In genomic region chr22:36405671-36406070, GRCh38 we compare ENCODE assay signal across 8 cellular contexts. TPM values are rescaled to one million over a fixed set of nuclear protein-coding genes. Genes with fewer than 3 reads are reported as not detected.
DNase-seq lines count a peak whose midpoint lies in the region; ATAC-seq and TF ChIP-seq lines count a peak whose summit lies in the region.

No MANE protein-coding gene starts in this region.

- no peaks in the 10 kb centered on the region for H3K9me3 Mint-ChIP-seq in CD4-positive, alpha-beta memory T cell
- H3K9me3 Mint-ChIP-seq in activated CD8-positive, alpha-beta T cell treated with anti-CD3 and anti-CD28 coated beads, Interleukin-2, amount 10 ng/mL, durations not matched to agents 7 days and 5 days (ENCODE audit: insufficient read depth): no peaks in the 10 kb centered on the region

- no peaks in the 10 kb centered on the region for H3K36me3 ChIP-seq in CD4-positive, alpha-beta memory T cell (ENCODE audit: insufficient read depth, low read length)
- no peaks in the 10 kb centered on the region for H3K36me3 ChIP-seq in MM.1S (replicated peaks; ENCODE audit: insufficient read depth, low read length)
- no peaks in the 10 kb centered on the region for H3K36me3 ChIP-seq in left lung
- no peaks in the 10 kb centered on the region for H3K36me3 ChIP-seq in tibial nerve

- CTCF ChIA-PET in CD4-positive, alpha-beta memory T cell (lab: Charles Lee; ENCODE audit: partially characterized antibody): interaction anchor here (0.8 to 4.5 kb wide), 11 partner anchors 21 to 107 kb away, joined by 3 to 54 read pairs (median 4); no protein-coding TSS in a partner anchor
- CTCF ChIA-PET in activated CD8-positive, alpha-beta T cell treated with anti-CD3 and anti-CD28 coated beads, Interleukin-2, amount 10 ng/mL, durations not matched to agents 7 days and 5 days (lab: Charles Lee): interaction anchor here (0.8 to 3.0 kb wide), 16 partner anchors 10 to 340 kb away, joined by 3 to 20 read pairs (median 4); partner anchors contain the start of gene MYH9

- intact Hi-C loops in CD4-positive, alpha-beta memory T cell (cut with micrococcal nuclease): loop anchor here (1.0 to 2.0 kb wide), 4 partner anchors 17 to 104 kb away; no protein-coding TSS in a partner anchor
- intact Hi-C loops in left lung (cut with DNase I): no loop called here

- H3K4me3 Mint-ChIP-seq in CD4-positive, alpha-beta memory T cell: peak overlapping the region; percentile 49 to 84 (median 72)
- H3K4me3 Mint-ChIP-seq in activated CD8-positive, alpha-beta T cell treated with anti-CD3 and anti-CD28 coated beads, Interleukin-2, amount 10 ng/mL, durations not matched to agents 7 days and 5 days: peak overlapping the region; percentile 40

- no peaks in the 10 kb centered on the region for H3K9me3 ChIP-seq in CD4-positive, alpha-beta memory T cell (ENCODE audit: control insufficient read depth in 1 of 2, low read length in 2 of 2)
- H3K9me3 ChIP-seq in MM.1S (replicated peaks; ENCODE audit: insufficient read depth, low read length) (no peaks in the 10 kb centered on the region), left lung (no peaks in the 10 kb centered on the region), tibial nerve (no peaks in the 10 kb centered on the region)

- peak overlapping the region; percentile 69 for H2AFZ ChIP-seq in MM.1S (ENCODE audit: low read length)

- WGBS in tibial nerve, 2 donors: 57 to 58% methylated on average over 5 of the region's 5 CpGs

- H3K27ac Mint-ChIP-seq in CD4-positive, alpha-beta memory T cell: peak overlapping the region; percentile 89 to 94 (median 94)
- H3K27ac Mint-ChIP-seq in activated CD8-positive, alpha-beta T cell treated with anti-CD3 and anti-CD28 coated beads, Interleukin-2, amount 10 ng/mL, durations not matched to agents 7 days and 5 days: peak overlapping the region; percentile 93

- peak; percentile 72 for ATAC-seq in activated CD8-positive, alpha-beta T cell treated with anti-CD3 and anti-CD28 coated beads, Interleukin-2, amount 10 ng/mL, durations not matched to agents 7 days and 5 days
- peak; percentile 43 for ATAC-seq in left lung
- ATAC-seq in esophagus mucosa: no peak
- ATAC-seq in HG02938 (IDR thresholded peaks at IDR 0.05; ENCODE audit: unreplicated experiment): no peak

- H3K27me3 Mint-ChIP-seq in CD4-positive, alpha-beta memory T cell: no peaks in the 10 kb centered on the region
- no peaks in the 10 kb centered on the region for H3K27me3 Mint-ChIP-seq in activated CD8-positive, alpha-beta T cell treated with anti-CD3 and anti-CD28 coated beads, Interleukin-2, amount 10 ng/mL, durations not matched to agents 7 days and 5 days (ENCODE audit: low read depth)

- no peaks in the 10 kb centered on the region for H3K9me2 ChIP-seq in MM.1S (replicated peaks; ENCODE audit: insufficient read depth, low read length)

- H4K20me1 ChIP-seq in MM.1S (ENCODE audit: insufficient read depth, low read length): no peaks in the 10 kb centered on the region

- POLR2A ChIA-PET in CD4-positive, alpha-beta memory T cell (lab: Charles Lee; ENCODE audit: partially characterized antibody): interaction anchor here (0.8 to 6.3 kb wide), 21 partner anchors 9 to 113 kb away, joined by 3 to 52 read pairs (median 6); partner anchors contain the start of genes MYH9 and TXN2
- POLR2A ChIA-PET in activated CD8-positive, alpha-beta T cell treated with anti-CD3 and anti-CD28 coated beads, Interleukin-2, amount 10 ng/mL, durations not matched to agents 7 days and 5 days (lab: Charles Lee): interaction anchor here (0.8 to 2.1 kb wide), 9 partner anchors 15 to 53 kb away, joined by 3 to 13 read pairs (median 4); no protein-coding TSS in a partner anchor

- no peaks in the 10 kb centered on the region for H3K79me2 ChIP-seq in MM.1S (ENCODE audit: low read length)

- H3K9ac ChIP-seq in MM.1S (ENCODE audit: low read length): peak overlapping the region; percentile 2; the same call in 1 of the 2 replicates

- peaks cover 12% of the 10 kb centered on the region for H3F3A ChIP-seq in MM.1S (ENCODE audit: insufficient read depth, low read length)

- TF ChIP-seq EP300 in tibial nerve (IDR thresholded peaks at IDR 0.05): peak in 1 of 2 donors; percentile 10

- H3K4me3 ChIP-seq in CD4-positive, alpha-beta memory T cell (ENCODE audit: low read length in 2 of 2): no peak overlapping the region
- H3K4me3 ChIP-seq in MM.1S (ENCODE audit: low read length): no peak overlapping the region
- no peak overlapping the region for H3K4me3 ChIP-seq in left lung
- no peak overlapping the region for H3K4me3 ChIP-seq in tibial nerve

- peak; percentile 68 to 75 (median 69) for DNase-seq in CD4-positive, alpha-beta memory T cell
- DNase-seq in MM.1S: peak; percentile 85
- DNase-seq in activated CD8-positive, alpha-beta T cell treated with anti-CD3 and anti-CD28 coated beads, Interleukin-2, amount 10 ng/mL, durations not matched to agents 7 days and 5 days: peak; percentile 77
- DNase-seq in left lung: peak; percentile 81
- DNase-seq in NCI-H1694 (lab: John Stamatoyannopoulos, UW): no peak
- DNase-seq in tibial nerve (ENCODE audit: low spot score in 2 of 2): no peak

- TF ChIP-seq CTCF in MM.1S (IDR thresholded peaks at IDR 0.05; ENCODE audit: low read length): peak; percentile 50
- no peak for TF ChIP-seq CTCF in left lung (IDR thresholded peaks at IDR 0.05)
- TF ChIP-seq CTCF in tibial nerve (IDR thresholded peaks at IDR 0.05): no peak

- no peak for TF ChIP-seq POLR2A in tibial nerve (IDR thresholded peaks at IDR 0.05)

- H3K4me1 ChIP-seq in CD4-positive, alpha-beta memory T cell (ENCODE audit: insufficient read depth, low read length): peaks cover 70% of the 10 kb centered on the region
- H3K4me1 ChIP-seq in MM.1S (ENCODE audit: low read length) (peaks cover 22% of the 10 kb centered on the region), left lung (peaks cover 5 to 86% of the 10 kb centered on the region in 2 donors), tibial nerve (peaks cover 0 to 18% (median 7%) of the 10 kb centered on the region in 4 donors)

- no peaks in the 10 kb centered on the region for H3K27me3 ChIP-seq in CD4-positive, alpha-beta memory T cell (ENCODE audit: insufficient read depth, low read length)
- H3K27me3 ChIP-seq in MM.1S (replicated peaks; ENCODE audit: insufficient read depth, low read length) (no peaks in the 10 kb centered on the region), left lung (no peaks in the 10 kb centered on the region), tibial nerve (no peaks in the 10 kb centered on the region)

- H3K27ac ChIP-seq in CD4-positive, alpha-beta memory T cell (ENCODE audit: low read depth, low read length): peak overlapping the region; percentile 45
- H3K27ac ChIP-seq in MM.1S (ENCODE audit: low read length) (peak overlapping the region; percentile 67), left lung (peak overlapping the region; percentile 33 to 87), tibial nerve (peak overlapping the region in 1 of 4 donors; percentile 43)

- peaks cover 34 to 62% (median 50%) of the 10 kb centered on the region in 4 donors for H3K4me1 Mint-ChIP-seq in CD4-positive, alpha-beta memory T cell
- peaks cover 49% of the 10 kb centered on the region for H3K4me1 Mint-ChIP-seq in activated CD8-positive, alpha-beta T cell treated with anti-CD3 and anti-CD28 coated beads, Interleukin-2, amount 10 ng/mL, durations not matched to agents 7 days and 5 days (ENCODE audit: low read depth)

- H3K4me2 ChIP-seq in MM.1S (ENCODE audit: low read depth, low read length): peak overlapping the region; percentile 73

- H3K36me3 Mint-ChIP-seq in CD4-positive, alpha-beta memory T cell: no peaks in the 10 kb centered on the region
- no peaks in the 10 kb centered on the region for H3K36me3 Mint-ChIP-seq in activated CD8-positive, alpha-beta T cell treated with anti-CD3 and anti-CD28 coated beads, Interleukin-2, amount 10 ng/mL, durations not matched to agents 7 days and 5 days (ENCODE audit: low read depth)

RNA-seq across cellular contexts. Expression of gene MYH9, which starts 17.9 kb away (rescaled TPM):
- total RNA-seq in CD4-positive, alpha-beta memory T cell: 100 to 1,000 TPM; 717 to 734 TPM
- polyA plus RNA-seq in CD4-positive, alpha-beta memory T cell: 100 to 1,000 TPM in 1 of 2 donors, 10 to 100 TPM in 1; 17.3 to 476 TPM
- total RNA-seq in activated CD8-positive, alpha-beta T cell treated with anti-CD3 and anti-CD28 coated beads, Interleukin-2, amount 10 ng/mL, durations not matched to agents 7 days and 5 days: 100 to 1,000 TPM; 857 to 883 TPM
- 100 to 1,000 TPM; 754 to 761 TPM for total RNA-seq in left lung
- 487 TPM for total RNA-seq in esophagus mucosa
- 100 to 1,000 TPM; 361 to 406 (median 386) TPM for total RNA-seq in tibial nerve

Comparison
In these comparisons a context has a peak if more than half of its experiments do, and no peak if none do; other contexts are left out.
1. DNase-seq: peak in CD4-positive, alpha-beta memory T cell (5 of 5), MM.1S (single experiment), activated CD8-positive, alpha-beta T cell treated with anti-CD3 and anti-CD28 coated beads, Interleukin-2, amount 10 ng/mL, durations not matched to agents 7 days and 5 days (single experiment) and left lung (2 of 2); none in NCI-H1694 (single experiment) and tibial nerve (0 of 2).
2. ATAC-seq: peak in activated CD8-positive, alpha-beta T cell treated with anti-CD3 and anti-CD28 coated beads, Interleukin-2, amount 10 ng/mL, durations not matched to agents 7 days and 5 days (single experiment) and left lung (single experiment); none in esophagus mucosa (single experiment) and HG02938 (single experiment).